Comparison of ENCODE assay signal across 11 cellular contexts in genomic region chr15:40902605-40903561, GRCh38. TPM values are rescaled to one million over a fixed set of nuclear protein-coding genes. Genes with fewer than 3 reads are reported as not detected.
DNase-seq lines count a peak whose midpoint lies in the region; ATAC-seq, FAIRE-seq and TF ChIP-seq lines count a peak whose summit lies in the region.
"Had no signal": no experiment of that assay in that cellular context is flagged by ENCODE, and none has a peak within 500 bp of the region (broad histone marks: within the 10 kb centered on the region; RNA-seq: fewer than 3 reads in every experiment).

No MANE protein-coding gene starts in this region.

- TF ChIP-seq EP300 in GM12878 (IDR thresholded peaks at IDR 0.05; ENCODE audit: borderline replicate concordance in 1 of 2, control insufficient read depth in 1 of 2, low read depth in 2 of 2, low read length in 2 of 2): no peak
- TF ChIP-seq EP300 in upper lobe of left lung (IDR thresholded peaks at IDR 0.05): no peak

- peaks cover 26% of the 10 kb centered on the region for H3K4me1 Mint-ChIP-seq in activated naive CD8-positive, alpha-beta T cell treated with anti-CD3 and anti-CD28 coated beads, Interleukin-2, amount 10 ng/mL, durations not matched to agents 7 days and 5 days
- peaks cover 24% of the 10 kb centered on the region for H3K4me1 Mint-ChIP-seq in activated naive CD8-positive, alpha-beta T cell treated with anti-CD3 and anti-CD28 coated beads for 36 hours

- TF ChIP-seq CTCF in GM12878 (IDR thresholded peaks at IDR 0.05 in 2 of 3, conservative IDR thresholded peaks at IDR 0.05 in 1 of 3; ENCODE audit: control insufficient read depth in 2 of 3, extremely low read depth in 1 of 3, insufficient read depth in 1 of 3, low read depth in 3 of 3, low read length in 3 of 3) (0 out of 6 replicates have a peak, but pooled peaks of 1 of the 3 experiments have one; percentile 2), upper lobe of left lung (IDR thresholded peaks at IDR 0.05) (no peak), psoas muscle (IDR thresholded peaks at IDR 0.05) (no peak)

- no peak for DNase-seq in activated naive CD8-positive, alpha-beta T cell treated with anti-CD3 and anti-CD28 coated beads, Interleukin-2, amount 10 ng/mL, durations not matched to agents 7 days and 5 days
- no peak for DNase-seq in activated naive CD8-positive, alpha-beta T cell treated with anti-CD3 and anti-CD28 coated beads for 36 hours
- DNase-seq in GM12878 (ENCODE audit: low read depth, low spot score): no peak
- DNase-seq in iris pigment epithelial cell (ENCODE audit: low read depth): peak; percentile 80
- DNase-seq in upper lobe of left lung: peak; percentile 67 to 87
- no peak for DNase-seq in NCI-H2107 (lab: John Stamatoyannopoulos, UW)
- no peak for DNase-seq in psoas muscle
- no peak for DNase-seq in activated CD4-positive, CD25-positive, alpha-beta regulatory T cell (lab: John Stamatoyannopoulos, UW)
- DNase-seq: erythroblast had no signal

- ATAC-seq in activated naive CD8-positive, alpha-beta T cell treated with anti-CD3 and anti-CD28 coated beads, Interleukin-2, amount 10 ng/mL, durations not matched to agents 7 days and 5 days (ENCODE audit: low read depth): peak; percentile 17
- ATAC-seq in GM12878: no peak
- peak in 1 of 2 donors; percentile 5 for ATAC-seq in upper lobe of left lung (ENCODE audit: low FRiP score in 2 of 2)
- no peak for ATAC-seq in psoas muscle

- peak overlapping the region; percentile 82 for H3K27ac Mint-ChIP-seq in activated naive CD8-positive, alpha-beta T cell treated with anti-CD3 and anti-CD28 coated beads, Interleukin-2, amount 10 ng/mL, durations not matched to agents 7 days and 5 days
- H3K27ac Mint-ChIP-seq in activated naive CD8-positive, alpha-beta T cell treated with anti-CD3 and anti-CD28 coated beads for 36 hours: no peak overlapping the region

- H3K9me3 ChIP-seq in GM12878 (replicated peaks; ENCODE audit: control insufficient read depth, insufficient read depth, low read length) (no peaks in the 10 kb centered on the region), upper lobe of left lung (no peaks in the 10 kb centered on the region), psoas muscle (no peaks in the 10 kb centered on the region)

- H3K27ac ChIP-seq in GM12878 (ENCODE audit: control insufficient read depth, insufficient read depth) (no peak overlapping the region), upper lobe of left lung (peak overlapping the region; percentile 39 to 93 (median 80)), psoas muscle (no peak overlapping the region)
- H3K27ac ChIP-seq: SK-N-MC had no signal

- H3K27me3 ChIP-seq in GM12878 (replicated peaks in 1 of 2; ENCODE audit: control insufficient read depth in 2 of 2, insufficient read depth in 2 of 2, low read length in 1 of 2) (no peaks in the 10 kb centered on the region), upper lobe of left lung (no peaks in the 10 kb centered on the region), psoas muscle (ENCODE audit: insufficient read depth in 3 of 3, low read length in 2 of 3) (no peaks in the 10 kb centered on the region)

- no peaks in the 10 kb centered on the region for H3K9me3 Mint-ChIP-seq in activated naive CD8-positive, alpha-beta T cell treated with anti-CD3 and anti-CD28 coated beads, Interleukin-2, amount 10 ng/mL, durations not matched to agents 7 days and 5 days
- no peaks in the 10 kb centered on the region for H3K9me3 Mint-ChIP-seq in activated naive CD8-positive, alpha-beta T cell treated with anti-CD3 and anti-CD28 coated beads for 36 hours

- peaks cover 22% of the 10 kb centered on the region for H3K4me1 ChIP-seq in GM12878 (ENCODE audit: control insufficient read depth, insufficient read depth, low read length)
- peaks cover 47 to 64% (median 53%) of the 10 kb centered on the region in 4 donors for H3K4me1 ChIP-seq in upper lobe of left lung
- peaks cover 27% of the 10 kb centered on the region for H3K4me1 ChIP-seq in psoas muscle

- H3K4me3 ChIP-seq in GM12878 (no peak overlapping the region), upper lobe of left lung (peak overlapping the region in 1 of 4 donors; percentile 4), psoas muscle (no peak overlapping the region)
- H3K4me3 ChIP-seq: SK-N-MC had no signal

- no peak overlapping the region for H3K9ac ChIP-seq in GM12878 (ENCODE audit: control insufficient read depth, insufficient read depth, low read length)

- POLR2A ChIA-PET in activated naive CD8-positive, alpha-beta T cell treated with anti-CD3 and anti-CD28 coated beads, Interleukin-2, amount 10 ng/mL, durations not matched to agents 7 days and 5 days (lab: Charles Lee): interaction anchor here (0.5 to 1.5 kb wide), 8 partner anchors 9 to 874 kb away, joined by 3 to 6 read pairs (median 3); partner anchors contain the start of genes CHP1, EXD1, NUSAP1 and VPS18
- POLR2A ChIA-PET in GM12878 (lab: Charles Lee): interaction anchor here (1.1 to 1.4 kb wide), 3 partner anchors 44 to 45 kb away, joined by 3 to 4 read pairs (median 3); no protein-coding TSS in a partner anchor

- intact Hi-C loops in GM12878 (cut with micrococcal nuclease; ENCODE audit: unreplicated experiment): no loop called here
- intact Hi-C loops in psoas muscle (cut with DNase I): loop anchor here (10.0 kb wide), 2 partner anchors 182 to 212 kb away; partner anchors contain the start of gene INO80 (in 1 of the 2)

- peak overlapping the region; percentile 67 for H3K4me2 ChIP-seq in GM12878 (ENCODE audit: control insufficient read depth, insufficient read depth)

- TF ChIP-seq POLR2A in GM12878 (IDR thresholded peaks at IDR 0.05; ENCODE audit: low read depth, low read length) (peak; percentile 4; the same call in 1 of the 2 replicates), upper lobe of left lung (IDR thresholded peaks at IDR 0.05) (no peak)

- no peak for TF ChIP-seq RAD21 in GM12878 (IDR thresholded peaks at IDR 0.05; ENCODE audit: insufficient read depth, low read depth, low read length)

- SMC1A ChIA-PET in GM12878 (lab: Charles Lee; ENCODE audit: uncharacterized antibody, unreplicated experiment): interaction anchor here (0.8 to 6.5 kb wide), 11 partner anchors 8 to 430 kb away, joined by 3 to 49 read pairs (median 5); partner anchors contain the start of genes NUSAP1, OIP5, RAD51 and VPS18

- peak overlapping the region; percentile 50; the same call in 1 of the 2 replicates for H2AFZ ChIP-seq in GM12878 (ENCODE audit: control insufficient read depth, low read depth, low read length)

- RAD21 ChIA-PET in GM12878 (lab: Charles Lee; ENCODE audit: unreplicated experiment): interaction anchor here (0.6 to 7.0 kb wide), 13 partner anchors 9 to 563 kb away, joined by 3 to 82 read pairs (median 4); partner anchors contain the start of genes SPINT1 and VPS18

- H3K36me3 Mint-ChIP-seq in activated naive CD8-positive, alpha-beta T cell treated with anti-CD3 and anti-CD28 coated beads, Interleukin-2, amount 10 ng/mL, durations not matched to agents 7 days and 5 days: peaks cover 19% of the 10 kb centered on the region
- H3K36me3 Mint-ChIP-seq in activated naive CD8-positive, alpha-beta T cell treated with anti-CD3 and anti-CD28 coated beads for 36 hours: peaks cover 10% of the 10 kb centered on the region

- H3K36me3 ChIP-seq in GM12878 (ENCODE audit: control insufficient read depth in 2 of 2, insufficient read depth in 2 of 2, low read length in 1 of 2) (peaks cover 11 to 32% of the 10 kb centered on the region in 2 experiments), upper lobe of left lung (peaks cover 26 to 60% (median 51%) of the 10 kb centered on the region in 4 donors), psoas muscle (ENCODE audit: insufficient read depth in 1 of 2, low read depth in 1 of 2) (peaks cover 0 to 54% of the 10 kb centered on the region in 2 donors)

- 71% methylated on average over 33 of the region's 33 CpGs for WGBS in GM12878 (ENCODE audit: insufficient coverage, insufficient replicate concordance, low lambda C conversion rate, missing lambda C conversion rate)
- 60 to 71% methylated on average over 17 to 28 of the region's 33 CpGs for WGBS in upper lobe of left lung, 2 donors
- WGBS in psoas muscle, 3 donors: 78 to 81% (median 79%) methylated on average over 33 of the region's 33 CpGs

- CTCF ChIA-PET in GM12878 (lab: Yijun Ruan, JAX): interaction anchor here (0.6 to 11.9 kb wide), 28 partner anchors 7 to 428 kb away, joined by 3 to 157 read pairs (median 4); partner anchors contain the start of genes DLL4, GCHFR, RHOV and VPS18

- in situ Hi-C loops in GM12878 (cut with MboI): loop anchor here (5.0 kb wide), 1 partner anchor 284 kb away; no protein-coding TSS in a partner anchor

- no peak for FAIRE-seq in GM12878 (lab: Jason Lieb, UNC)

- no peaks in the 10 kb centered on the region for H3K27me3 Mint-ChIP-seq in activated naive CD8-positive, alpha-beta T cell treated with anti-CD3 and anti-CD28 coated beads, Interleukin-2, amount 10 ng/mL, durations not matched to agents 7 days and 5 days
- no peaks in the 10 kb centered on the region for H3K27me3 Mint-ChIP-seq in activated naive CD8-positive, alpha-beta T cell treated with anti-CD3 and anti-CD28 coated beads for 36 hours

- H4K20me1 ChIP-seq in GM12878 (ENCODE audit: control insufficient read depth, insufficient read depth): no peaks in the 10 kb centered on the region

- BruUV-seq in GM12878 (replicated peaks; lab: Mats Ljungman, UMichigan): no TSS peak

- peak overlapping the region; percentile 39 for H3K4me3 Mint-ChIP-seq in activated naive CD8-positive, alpha-beta T cell treated with anti-CD3 and anti-CD28 coated beads, Interleukin-2, amount 10 ng/mL, durations not matched to agents 7 days and 5 days
- H3K4me3 Mint-ChIP-seq in activated naive CD8-positive, alpha-beta T cell treated with anti-CD3 and anti-CD28 coated beads for 36 hours: no peak overlapping the region

- peaks cover 2% of the 10 kb centered on the region for H3K79me2 ChIP-seq in GM12878 (ENCODE audit: control insufficient read depth, insufficient read depth, low read length)

RNA-seq across cellular contexts. Expression of gene VPS18, which starts 8.6 kb away (rescaled TPM):
- total RNA-seq in activated naive CD8-positive, alpha-beta T cell treated with anti-CD3 and anti-CD28 coated beads, Interleukin-2, amount 10 ng/mL, durations not matched to agents 7 days and 5 days: 10 to 100 TPM; 20.1 to 21.2 TPM
- total RNA-seq in activated naive CD8-positive, alpha-beta T cell treated with anti-CD3 and anti-CD28 coated beads for 36 hours: 10 to 100 TPM; 12.1 to 13.2 TPM
- 18.9 and 20.9 TPM in 2 replicates for total RNA-seq in GM12878 (2013; cell fraction: nucleolus; rRNA removed)
- total RNA-seq in GM12878 (2014; rRNA removed): 18.3 and 18.5 TPM in 2 replicates
- total RNA-seq in GM12878 (2014; rRNA removed; fragmentation: Illumina TruSeq; extraction: Trizol): 9.0 and 10.0 TPM in 2 replicates
- 19.8 and 20.3 TPM in 2 replicates for total RNA-seq in GM12878 (2021)
- polyA plus RNA-seq in GM12878 (2011; ENCODE audit: low read depth): 5.9 TPM
- polyA plus RNA-seq in GM12878 (2011; rRNA removed): 4.3 and 9.7 TPM in 2 replicates
- polyA plus RNA-seq in GM12878 (2011; cell fraction: cytosol; rRNA removed): 14.5 and 17.7 TPM in 2 replicates
- polyA plus RNA-seq in GM12878 (2011; cell fraction: nucleus; rRNA removed): 18.8 and 21.0 TPM in 2 replicates
- 10.1 and 11.1 TPM in 2 replicates for polyA plus RNA-seq in GM12878 (2012)
- 3.8 and 7.9 TPM in 2 replicates for polyA plus RNA-seq in GM12878 (2014; fragmentation: Illumina TruSeq; extraction: Trizol)
- polyA plus RNA-seq in GM12878 (2014; fragmentation: Nextera tagmentation; extraction: Ambion mirVana): 1 to 10 TPM in 1 of 2 experiments, under 1 TPM in 1; 0.71 to 1.7 TPM
- 11.3 and 12.7 TPM in 2 replicates for polyA plus RNA-seq in GM12878 (2014; rRNA removed)
- 10 to 100 TPM; 16.0 to 20.4 TPM for polyA plus RNA-seq in GM12878 (2016; fragmentation: Nextera tagmentation; extraction: Ambion mirVana)
- polyA minus RNA-seq in GM12878 (2011; rRNA and poly(A)+ RNA removed): 30.4 and 40.0 TPM in 2 replicates
- polyA minus RNA-seq in GM12878 (2011; cell fraction: cytosol; rRNA and poly(A)+ RNA removed): 13.0 and 13.4 TPM in 2 replicates
- polyA minus RNA-seq in GM12878 (2011; cell fraction: nucleus; rRNA and poly(A)+ RNA removed): 8.7 and 17.9 TPM in 2 replicates
- total RNA-seq in upper lobe of left lung: 10 to 100 TPM; 19.9 to 43.2 (median 29.2) TPM
- total RNA-seq in psoas muscle: 10 to 100 TPM in 3 of 4 donors, 1 to 10 TPM in 1; 8.1 to 20.5 (median 16.3) TPM
- 10 to 100 TPM in 2 of 3 donors, 1 to 10 TPM in 1; 8.4 to 16.9 (median 12.3) TPM for polyA plus RNA-seq in psoas muscle

RNA-seq across cellular contexts. Expression of gene DLL4, which starts 26.3 kb away (rescaled TPM):
- total RNA-seq in activated naive CD8-positive, alpha-beta T cell treated with anti-CD3 and anti-CD28 coated beads, Interleukin-2, amount 10 ng/mL, durations not matched to agents 7 days and 5 days: under 1 TPM in 1 of 2 experiments, not detected in 1; 0.11 TPM
- not detected for total RNA-seq in activated naive CD8-positive, alpha-beta T cell treated with anti-CD3 and anti-CD28 coated beads for 36 hours
- total RNA-seq in GM12878 (2013; cell fraction: nucleolus; rRNA removed): 8.1 and 8.2 TPM in 2 replicates
- 0.05 TPM in 1 of 2 replicates, not detected in the other for total RNA-seq in GM12878 (2014; rRNA removed)
- total RNA-seq in GM12878 (2014; rRNA removed; fragmentation: Illumina TruSeq; extraction: Trizol): 0.04 TPM in 1 of 2 replicates, not detected in the other
- 0.08 TPM in 1 of 2 replicates, not detected in the other for total RNA-seq in GM12878 (2021)
- not detected for polyA plus RNA-seq in GM12878 (2011; ENCODE audit: low read depth)
- 0.10 and 0.12 TPM in 2 replicates for polyA plus RNA-seq in GM12878 (2011; rRNA removed)
- 0.27 TPM in 2 replicates for polyA plus RNA-seq in GM12878 (2011; cell fraction: cytosol; rRNA removed)
- 0.69 and 0.99 TPM in 2 replicates for polyA plus RNA-seq in GM12878 (2011; cell fraction: nucleus; rRNA removed)
- 0.07 and 0.13 TPM in 2 replicates for polyA plus RNA-seq in GM12878 (2012)
- polyA plus RNA-seq in GM12878 (2014; fragmentation: Illumina TruSeq; extraction: Trizol): not detected in 2 replicates
- not detected for polyA plus RNA-seq in GM12878 (2014; fragmentation: Nextera tagmentation; extraction: Ambion mirVana)
- 0.06 TPM in 1 of 2 replicates, not detected in the other for polyA plus RNA-seq in GM12878 (2014; rRNA removed)
- polyA plus RNA-seq in GM12878 (2016; fragmentation: Nextera tagmentation; extraction: Ambion mirVana): under 1 TPM in 1 of 2 experiments, not detected in 1; 0.16 TPM
- polyA minus RNA-seq in GM12878 (2011; rRNA and poly(A)+ RNA removed): 0.15 and 0.37 TPM in 2 replicates
- not detected in 2 replicates for polyA minus RNA-seq in GM12878 (2011; cell fraction: cytosol; rRNA and poly(A)+ RNA removed)
- 0.38 and 0.48 TPM in 2 replicates for polyA minus RNA-seq in GM12878 (2011; cell fraction: nucleus; rRNA and poly(A)+ RNA removed)
- total RNA-seq in upper lobe of left lung: 10 to 100 TPM in 5 of 6 donors, 1 to 10 TPM in 1; 9.5 to 38.0 (median 13.7) TPM
- total RNA-seq in psoas muscle: 10 to 100 TPM in 1 of 4 donors, 1 to 10 TPM in 3; 7.2 to 13.1 (median 9.2) TPM
- 1 to 10 TPM; 4.0 to 6.1 (median 6.0) TPM for polyA plus RNA-seq in psoas muscle

RNA-seq across cellular contexts. Expression of gene RHOV, which starts 28.8 kb away (rescaled TPM):
- not detected for total RNA-seq in activated naive CD8-positive, alpha-beta T cell treated with anti-CD3 and anti-CD28 coated beads, Interleukin-2, amount 10 ng/mL, durations not matched to agents 7 days and 5 days
- under 1 TPM; 0.45 to 0.50 TPM for total RNA-seq in activated naive CD8-positive, alpha-beta T cell treated with anti-CD3 and anti-CD28 coated beads for 36 hours
- 35.3 and 37.1 TPM in 2 replicates for total RNA-seq in GM12878 (2013; cell fraction: nucleolus; rRNA removed)
- total RNA-seq in GM12878 (2014; rRNA removed) (11.5 and 13.0 TPM in 2 replicates), GM12878 (2014; rRNA removed; fragmentation: Illumina TruSeq; extraction: Trizol) (6.9 and 7.3 TPM in 2 replicates), GM12878 (2021) (13.3 and 15.0 TPM in 2 replicates), upper lobe of left lung (1 to 10 TPM in 1 of 6 donors, under 1 TPM in 2, not detected in 3; 0.46 to 2.1 (median 0.77) TPM), psoas muscle (not detected)
- polyA plus RNA-seq in GM12878 (2011; ENCODE audit: low read depth): 4.9 TPM
- polyA plus RNA-seq in GM12878 (2011; rRNA removed) (30.2 and 39.3 TPM in 2 replicates), GM12878 (2014; fragmentation: Illumina TruSeq; extraction: Trizol) (7.6 and 7.8 TPM in 2 replicates), GM12878 (2014; fragmentation: Nextera tagmentation; extraction: Ambion mirVana) (1 to 10 TPM in 1 of 2 experiments, under 1 TPM in 1; 0.24 to 1.3 TPM), GM12878 (2014; rRNA removed) (15.7 and 16.5 TPM in 2 replicates), GM12878 (2016; fragmentation: Nextera tagmentation; extraction: Ambion mirVana) (10 to 100 TPM in 1 of 2 experiments, 1 to 10 TPM in 1; 8.2 to 10.5 TPM), psoas muscle (under 1 TPM in 2 of 3 donors, not detected in 1; 0.10 to 0.23 TPM)
- polyA plus RNA-seq in GM12878 (2011; cell fraction: cytosol; rRNA removed): 39.3 and 50.0 TPM in 2 replicates
- 30.7 and 31.8 TPM in 2 replicates for polyA plus RNA-seq in GM12878 (2011; cell fraction: nucleus; rRNA removed)
- polyA plus RNA-seq in GM12878 (2012): 8.8 and 14.8 TPM in 2 replicates
- polyA minus RNA-seq in GM12878 (2011; rRNA and poly(A)+ RNA removed): 17.9 and 35.2 TPM in 2 replicates
- polyA minus RNA-seq in GM12878 (2011; cell fraction: cytosol; rRNA and poly(A)+ RNA removed): 13.5 and 20.2 TPM in 2 replicates
- 21.9 and 25.2 TPM in 2 replicates for polyA minus RNA-seq in GM12878 (2011; cell fraction: nucleus; rRNA and poly(A)+ RNA removed)
- total RNA-seq: LHCN-M2 had no signal

RNA-seq across cellular contexts. Expression of gene CHAC1, which starts 50.4 kb away (rescaled TPM):
- 10 to 100 TPM; 13.9 to 14.1 TPM for total RNA-seq in activated naive CD8-positive, alpha-beta T cell treated with anti-CD3 and anti-CD28 coated beads, Interleukin-2, amount 10 ng/mL, durations not matched to agents 7 days and 5 days
- 10 to 100 TPM; 43.9 to 45.8 TPM for total RNA-seq in activated naive CD8-positive, alpha-beta T cell treated with anti-CD3 and anti-CD28 coated beads for 36 hours
- 3.4 and 4.0 TPM in 2 replicates for total RNA-seq in GM12878 (2013; cell fraction: nucleolus; rRNA removed)
- 4.7 and 4.9 TPM in 2 replicates for total RNA-seq in GM12878 (2014; rRNA removed)
- 2.0 and 2.1 TPM in 2 replicates for total RNA-seq in GM12878 (2014; rRNA removed; fragmentation: Illumina TruSeq; extraction: Trizol)
- 3.8 and 4.7 TPM in 2 replicates for total RNA-seq in GM12878 (2021)
- polyA plus RNA-seq in GM12878 (2011; ENCODE audit: low read depth): 6.4 TPM
- 1.9 and 2.8 TPM in 2 replicates for polyA plus RNA-seq in GM12878 (2011; rRNA removed)
- polyA plus RNA-seq in GM12878 (2011; cell fraction: cytosol; rRNA removed): 7.0 and 7.3 TPM in 2 replicates
- 4.0 and 7.6 TPM in 2 replicates for polyA plus RNA-seq in GM12878 (2011; cell fraction: nucleus; rRNA removed)
- polyA plus RNA-seq in GM12878 (2012): 8.1 and 11.6 TPM in 2 replicates
- polyA plus RNA-seq in GM12878 (2014; fragmentation: Illumina TruSeq; extraction: Trizol): 0.68 and 1.8 TPM in 2 replicates
- under 1 TPM; 0.37 to 0.73 TPM for polyA plus RNA-seq in GM12878 (2014; fragmentation: Nextera tagmentation; extraction: Ambion mirVana)
- polyA plus RNA-seq in GM12878 (2014; rRNA removed): 5.7 and 5.9 TPM in 2 replicates
- polyA plus RNA-seq in GM12878 (2016; fragmentation: Nextera tagmentation; extraction: Ambion mirVana): 1 to 10 TPM; 3.9 to 4.8 TPM
- polyA minus RNA-seq in GM12878 (2011; rRNA and poly(A)+ RNA removed): 4.8 and 8.7 TPM in 2 replicates
- polyA minus RNA-seq in GM12878 (2011; cell fraction: cytosol; rRNA and poly(A)+ RNA removed): 5.0 and 5.9 TPM in 2 replicates
- polyA minus RNA-seq in GM12878 (2011; cell fraction: nucleus; rRNA and poly(A)+ RNA removed): 7.1 and 9.2 TPM in 2 replicates
- total RNA-seq in upper lobe of left lung: 10 to 100 TPM in 1 of 6 donors, 1 to 10 TPM in 5; 2.6 to 11.1 (median 3.4) TPM
- total RNA-seq in psoas muscle: 100 to 1,000 TPM in 2 of 4 donors, 10 to 100 TPM in 1, 1 to 10 TPM in 1; 3.7 to 243 (median 96.3) TPM
- 100 to 1,000 TPM in 1 of 3 donors, 10 to 100 TPM in 2; 14.0 to 129 (median 49.0) TPM for polyA plus RNA-seq in psoas muscle

RNA-seq across cellular contexts. Expression of gene SPINT1, which starts 59.0 kb away (rescaled TPM):
- total RNA-seq in activated naive CD8-positive, alpha-beta T cell treated with anti-CD3 and anti-CD28 coated beads, Interleukin-2, amount 10 ng/mL, durations not matched to agents 7 days and 5 days: 1 to 10 TPM; 6.6 to 7.3 TPM
- 1 to 10 TPM; 3.4 to 3.5 TPM for total RNA-seq in activated naive CD8-positive, alpha-beta T cell treated with anti-CD3 and anti-CD28 coated beads for 36 hours
- total RNA-seq in GM12878 (2013; cell fraction: nucleolus; rRNA removed): 46.9 and 54.3 TPM in 2 replicates
- 18.8 and 18.9 TPM in 2 replicates for total RNA-seq in GM12878 (2014; rRNA removed)
- 6.4 and 7.8 TPM in 2 replicates for total RNA-seq in GM12878 (2014; rRNA removed; fragmentation: Illumina TruSeq; extraction: Trizol)
- 26.6 and 28.6 TPM in 2 replicates for total RNA-seq in GM12878 (2021)
- 3.1 TPM for polyA plus RNA-seq in GM12878 (2011; ENCODE audit: low read depth)
- polyA plus RNA-seq in GM12878 (2011; rRNA removed): 4.8 and 8.2 TPM in 2 replicates
- 17.8 and 26.2 TPM in 2 replicates for polyA plus RNA-seq in GM12878 (2011; cell fraction: cytosol; rRNA removed)
- polyA plus RNA-seq in GM12878 (2011; cell fraction: nucleus; rRNA removed): 40.2 and 41.5 TPM in 2 replicates
- polyA plus RNA-seq in GM12878 (2012): 8.4 and 9.5 TPM in 2 replicates
- 11.0 and 12.4 TPM in 2 replicates for polyA plus RNA-seq in GM12878 (2014; fragmentation: Illumina TruSeq; extraction: Trizol)
- 1 to 10 TPM; 3.5 to 4.0 TPM for polyA plus RNA-seq in GM12878 (2014; fragmentation: Nextera tagmentation; extraction: Ambion mirVana)
- 10.4 and 14.3 TPM in 2 replicates for polyA plus RNA-seq in GM12878 (2014; rRNA removed)
- polyA plus RNA-seq in GM12878 (2016; fragmentation: Nextera tagmentation; extraction: Ambion mirVana): 10 to 100 TPM; 10.1 to 12.1 TPM
- polyA minus RNA-seq in GM12878 (2011; rRNA and poly(A)+ RNA removed): 9.4 and 13.9 TPM in 2 replicates
- 7.1 and 13.0 TPM in 2 replicates for polyA minus RNA-seq in GM12878 (2011; cell fraction: cytosol; rRNA and poly(A)+ RNA removed)
- 11.2 and 12.2 TPM in 2 replicates for polyA minus RNA-seq in GM12878 (2011; cell fraction: nucleus; rRNA and poly(A)+ RNA removed)
- total RNA-seq in upper lobe of left lung: 100 to 1,000 TPM in 5 of 6 donors, 10 to 100 TPM in 1; 99.3 to 252 (median 163) TPM
- total RNA-seq in psoas muscle: under 1 TPM; 0.19 to 0.54 (median 0.24) TPM
- polyA plus RNA-seq in psoas muscle: under 1 TPM; 0.03 to 0.19 (median 0.17) TPM
- total RNA-seq: LHCN-M2 had no signal

Comparison
In these comparisons a context has a peak if more than half of its experiments do, and no peak if none do; other contexts are left out.
1. DNase-seq: peak in iris pigment epithelial cell (single experiment) and upper lobe of left lung (2 of 2); none in activated naive CD8-positive, alpha-beta T cell treated with anti-CD3 and anti-CD28 coated beads, Interleukin-2, amount 10 ng/mL, durations not matched to agents 7 days and 5 days (single experiment), activated naive CD8-positive, alpha-beta T cell treated with anti-CD3 and anti-CD28 coated beads for 36 hours (single experiment), GM12878 (single experiment), NCI-H2107 (single experiment), psoas muscle (0 of 2) and activated CD4-positive, CD25-positive, alpha-beta regulatory T cell (0 of 4).
2. H3K27ac ChIP-seq: peak in upper lobe of left lung (4 of 4); none in GM12878 (single experiment) and psoas muscle (single experiment).